Comparison of ENCODE assay signal across 10 cellular contexts in the genomic region with DNA sequence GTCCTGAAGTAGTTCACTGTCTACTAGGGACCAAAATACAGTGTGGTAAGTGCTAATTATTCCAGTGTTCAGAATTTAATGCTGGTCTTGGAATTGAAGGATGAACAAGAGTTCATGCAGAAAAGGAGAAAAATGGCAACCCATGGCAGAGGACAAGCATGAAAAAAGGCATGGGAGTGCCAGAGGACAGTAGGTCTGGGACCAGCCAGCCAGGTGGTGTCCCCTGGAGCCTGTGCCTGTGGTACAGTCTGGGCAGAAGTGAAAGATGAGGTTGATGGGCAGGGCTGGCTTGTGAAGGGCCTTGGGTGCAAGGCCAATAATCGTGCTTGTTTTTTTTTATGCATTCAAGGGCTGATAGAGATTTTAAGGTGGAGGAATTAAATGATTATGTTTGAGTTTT. TPM values are rescaled to one million over a fixed set of nuclear protein-coding genes. Genes with fewer than 3 reads are reported as not detected.
DNase-seq lines count a peak whose midpoint lies in the region; ATAC-seq and TF ChIP-seq lines count a peak whose summit lies in the region.
"Had no signal": no experiment of that assay in that cellular context is flagged by ENCODE, and none has a peak within 500 bp of the region (broad histone marks: within the 10 kb centered on the region; RNA-seq: fewer than 3 reads in every experiment).

No MANE protein-coding gene starts in this region.

- H3K27me3 Mint-ChIP-seq in osteocyte (ENCODE audit: unreplicated experiment), result no peaks in the 10 kb centered on the region
- H3K27me3 Mint-ChIP-seq: stimulated activated naive CD8-positive, alpha-beta T cell treated with anti-CD3 and anti-CD28 coated beads, Interleukin-15, Interleukin-2, amounts not matched to agents 100 ng/mL and 50 ng/mL, for 24 hours had no signal

- ATAC-seq in GM19025 (IDR thresholded peaks at IDR 0.05; ENCODE audit: low read depth, unreplicated experiment) (peak; percentile 36), GM21723 (IDR thresholded peaks at IDR 0.05; ENCODE audit: unreplicated experiment) (peak; percentile 65), HG03460 (IDR thresholded peaks at IDR 0.05; ENCODE audit: unreplicated experiment) (peak; percentile 62)

- H3K9me3 Mint-ChIP-seq in osteocyte (ENCODE audit: unreplicated experiment), result peaks cover 6% of the 10 kb centered on the region
- H3K9me3 Mint-ChIP-seq: stimulated activated naive CD8-positive, alpha-beta T cell treated with anti-CD3 and anti-CD28 coated beads, Interleukin-15, Interleukin-2, amounts not matched to agents 100 ng/mL and 50 ng/mL, for 24 hours had no signal

- peaks cover 80% of the 10 kb centered on the region for H3K4me1 Mint-ChIP-seq in osteocyte (ENCODE audit: unreplicated experiment)

- no peak for TF ChIP-seq CTCF in osteocyte (IDR thresholded peaks at IDR 0.05)

- no peak for DNase-seq in osteocyte (ENCODE audit: extremely low spot score, unreplicated experiment)
- DNase-seq in NCI-H128 (lab: John Stamatoyannopoulos, UW; ENCODE audit: unreplicated experiment), result no peak
- no peak for DNase-seq in NCI-H748 treated with DMSO at 0.1 percent for 48 hours (lab: John Stamatoyannopoulos, UW)
- DNase-seq in cerebellar cortex (ENCODE audit: low spot score), result no peak
- DNase-seq: activated effector memory CD4-positive, alpha-beta T cell treated with Interleukin-2 at 50 U/mL for 16 hours; NCI-H1436 had no signal

- peak overlapping the region; percentile 21 for H3K27ac Mint-ChIP-seq in osteocyte (ENCODE audit: unreplicated experiment)
- H3K27ac Mint-ChIP-seq: stimulated activated naive CD8-positive, alpha-beta T cell treated with anti-CD3 and anti-CD28 coated beads, Interleukin-15, Interleukin-2, amounts not matched to agents 100 ng/mL and 50 ng/mL, for 24 hours had no signal

- H3K36me3 Mint-ChIP-seq in osteocyte (ENCODE audit: unreplicated experiment), result peaks cover 19% of the 10 kb centered on the region

- H3K4me3 Mint-ChIP-seq in osteocyte (ENCODE audit: unreplicated experiment), result peak overlapping the region; percentile 7
- H3K4me3 Mint-ChIP-seq: stimulated activated naive CD8-positive, alpha-beta T cell treated with anti-CD3 and anti-CD28 coated beads, Interleukin-15, Interleukin-2, amounts not matched to agents 100 ng/mL and 50 ng/mL, for 24 hours had no signal

RNA-seq across cellular contexts. Expression of a gene that starts 21.0 kb away (rescaled TPM):
- 157 and 169 TPM in 2 replicates for total RNA-seq in osteocyte
